12 cellular contexts compared by ENCODE assay signal in genomic region chr12:26369588-26369987, GRCh38.
DNase-seq lines count a peak whose midpoint lies in the region; ATAC-seq and TF ChIP-seq lines count a peak whose summit lies in the region.
"Had no signal": no experiment of that assay in that cellular context is flagged by ENCODE, and none has a peak within 500 bp of the region (broad histone marks: within the 10 kb centered on the region; RNA-seq: fewer than 3 reads in every experiment).

No MANE protein-coding gene starts in this region.

- H3K4me2 ChIP-seq in osteoblast (ENCODE audit: insufficient read depth, low read length) = peak overlapping the region; percentile 1

- TF ChIP-seq CTCF in epithelial cell of proximal tubule (conservative IDR thresholded peaks at IDR 0.05; ENCODE audit: low read depth, low read length) = no peak
- TF ChIP-seq CTCF in osteoblast (IDR thresholded peaks at IDR 0.05; ENCODE audit: extremely low read depth, low read depth, low read length) = no peak
- TF ChIP-seq CTCF in body of pancreas (IDR thresholded peaks at IDR 0.05) = no peak

- H3K27ac ChIP-seq in osteoblast (ENCODE audit: low read depth, low read length) (no peak overlapping the region), body of pancreas (no peak overlapping the region)
- H3K27ac ChIP-seq: HL-60 had no signal

- H3K27me3 ChIP-seq in osteoblast (ENCODE audit: insufficient read depth, low read length) (no peaks in the 10 kb centered on the region), body of pancreas (no peaks in the 10 kb centered on the region)

- H3K9me3 ChIP-seq in osteoblast (ENCODE audit: low read depth, low read length) = no peaks in the 10 kb centered on the region
- no peaks in the 10 kb centered on the region for H3K9me3 ChIP-seq in body of pancreas

- H3K4me3 ChIP-seq in epithelial cell of proximal tubule (ENCODE audit: low read depth, low read length) (peak overlapping the region; percentile 19), osteoblast (ENCODE audit: insufficient read depth, low read length) (no peak overlapping the region), body of pancreas (no peak overlapping the region)

- no peaks in the 10 kb centered on the region for H4K20me1 ChIP-seq in osteoblast (ENCODE audit: insufficient read depth, low read length)

- H3K4me1 ChIP-seq in osteoblast (ENCODE audit: insufficient read depth, low read length) = peaks cover 8% of the 10 kb centered on the region
- no peaks in the 10 kb centered on the region for H3K4me1 ChIP-seq in body of pancreas

- H3K79me2 ChIP-seq in osteoblast (ENCODE audit: insufficient read depth, low read length) = no peaks in the 10 kb centered on the region

- in situ Hi-C loops in G401 (cut with HindIII; ENCODE audit: low sequenced_read_pairs) = no loop called here

- intact Hi-C loops in body of pancreas (cut with DNase I) = no loop called here

- H3K36me3 ChIP-seq in osteoblast (ENCODE audit: insufficient read depth, low read length) (no peaks in the 10 kb centered on the region), body of pancreas (replicated peaks in 1 of 2; ENCODE audit: insufficient read depth in 1 of 2, low read depth in 2 of 2) (no peaks in the 10 kb centered on the region)

- peak overlapping the region; percentile 7 for H2AFZ ChIP-seq in osteoblast (ENCODE audit: low read length)

- no peak for TF ChIP-seq POLR2A in body of pancreas (IDR thresholded peaks at IDR 0.05)

- WGBS in body of pancreas, 2 donors = 88 to 89% methylated on average over 4 of the region's 4 CpGs

- DNase-seq in Daoy (ENCODE audit: low read depth) (peak; percentile 91), OCI-M1 (lab: John Stamatoyannopoulos, UW) (peak; percentile 76), epithelial cell of proximal tubule (ENCODE audit: low read depth) (peak; percentile 89), osteoblast (ENCODE audit: insufficient read length, low spot score, missing footprints) (peak; percentile 87), body of pancreas (no peak), G401 (ENCODE audit: low spot score) (no peak), NCI-H2171 (lab: John Stamatoyannopoulos, UW) (no peak), SHP77 (lab: John Stamatoyannopoulos, UW) (no peak)
- DNase-seq: GF-D8, NCI-H526 treated with DMSO at 0.1 percent for 48 hours had no signal

- ATAC-seq in body of pancreas = no peak
- ATAC-seq: activated CD4-positive, CD25-positive, alpha-beta regulatory T cell treated with anti-CD3 and anti-CD28 coated beads, Interleukin-2, amount 50 U/mL, for 24 hours had no signal

Comparison
In these comparisons a context has a peak if more than half of its experiments do, and no peak if none do; other contexts are left out.
1. DNase-seq: peak in Daoy (single experiment), OCI-M1 (single experiment), epithelial cell of proximal tubule (single experiment) and osteoblast (single experiment); none in body of pancreas (0 of 4), G401 (single experiment), NCI-H2171 (single experiment) and SHP77 (0 of 2).